23 cellular contexts compared by ENCODE assay signal in the genomic region with DNA sequence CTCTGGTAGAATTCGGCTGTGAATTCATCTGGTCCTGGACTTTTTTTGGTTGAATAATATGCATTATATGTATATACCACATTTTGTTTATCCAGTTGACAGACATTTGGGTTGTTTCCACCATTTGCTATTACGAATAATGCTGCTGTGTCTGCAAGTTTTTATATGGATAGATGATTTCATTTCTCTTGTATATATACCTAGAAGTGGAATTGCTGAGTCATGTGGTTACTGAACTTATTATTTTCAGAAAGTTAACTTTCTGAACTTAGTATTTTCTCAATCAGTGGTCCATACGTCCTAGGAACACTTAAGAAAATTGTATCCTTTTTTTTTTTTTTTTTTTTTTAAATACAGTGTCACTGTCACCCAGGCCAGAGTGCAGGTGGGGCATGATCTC.
"Had no signal": no experiment of that assay in that cellular context is flagged by ENCODE, and none has a peak within 500 bp of the region (broad histone marks: within the 10 kb centered on the region; RNA-seq: fewer than 3 reads in every experiment).

No MANE protein-coding gene starts in this region.

- H3K4me1 ChIP-seq: SJSA1 had no signal

- H3K27me3 ChIP-seq: SJSA1 had no signal

- ATAC-seq: activated CD4-positive, CD25-positive, alpha-beta regulatory T cell treated with anti-CD3 and anti-CD28 coated beads, Interleukin-2, amount 50 U/mL, for 24 hours; activated CD8-positive, alpha-beta T cell treated with anti-CD3 and anti-CD28 coated beads for 36 hours; activated T-cell treated with anti-CD3 and anti-CD28 coated beads, Interleukin-2, amount 50 U/mL, for 72 hours; PC-3 had no signal

- DNase-seq: activated CD4-positive, alpha-beta T cell treated with anti-CD3 and anti-CD28 coated beads for 4 hours; activated CD8-positive, alpha-beta memory T cell treated with anti-CD3 and anti-CD28 coated beads, Interleukin-2, amount 50 U/mL, for 4 hours; activated CD8-positive, alpha-beta T cell treated with anti-CD3 and anti-CD28 coated beads for 36 hours; activated gamma-delta T cell treated with Interleukin-2 at 50 U/mL for 16 hours; activated naive CD4-positive, alpha-beta T cell treated with anti-CD3 and anti-CD28 coated beads, Interleukin-2, amount 10 ng/mL, durations not matched to agents 7 days and 5 days; activated naive CD8-positive, alpha-beta T cell treated with anti-CD3 and anti-CD28 coated beads for 36 hours; activated T-cell treated with anti-CD3 and anti-CD28 coated beads, Interleukin-2, amount 50 U/mL, for 72 hours; Karpas-422; MM.1S; NCI-H1048; NCI-H146; NCI-H187 treated with DMSO at 0.1 percent for 48 hours; NCI-H2107; NCI-H2171 treated with DMSO at 0.1 percent for 48 hours; NCI-H345; NCI-H510A; NCI-H526 treated with DMSO at 0.1 percent for 48 hours; NCI-H82; PC-3; SHP77 had no signal

- H3K9me3 ChIP-seq: SJSA1 had no signal

- H3K27ac ChIP-seq: SJSA1 had no signal

- FAIRE-seq: RCC 7860 had no signal

- H3K4me3 ChIP-seq: SJSA1 had no signal
